Comparison of ENCODE assay signal across 21 cellular contexts in genomic region chr12:122201381-122201780, GRCh38. TPM values are rescaled to one million over a fixed set of nuclear protein-coding genes. Genes with fewer than 3 reads are reported as not detected.
"Had no signal": no experiment of that assay in that cellular context is flagged by ENCODE, and none has a peak within 500 bp of the region (broad histone marks: within the 10 kb centered on the region; RNA-seq: fewer than 3 reads in every experiment).

No MANE protein-coding gene starts in this region.

- H3K36me3 ChIP-seq: colonic mucosa, heart left ventricle had no signal

- H3K36me3 Mint-ChIP-seq: WTC11 had no signal

- DNase-seq: activated CD4-positive, alpha-beta memory T cell treated with anti-CD3 and anti-CD28 coated beads, Interleukin-2, amount 10 ng/mL, durations not matched to agents 7 days and 5 days; activated CD4-positive, alpha-beta T cell treated with anti-CD3 and anti-CD28 coated beads for 4 hours; colonic mucosa; esophagus squamous epithelium; heart left ventricle; left cardiac atrium; retina; stimulated activated CD4-positive, alpha-beta T cell treated with anti-CD3 and anti-CD28 coated beads, Interleukin-4, amount 100 ng/mL, for 1 hour; stimulated activated naive CD4-positive, alpha-beta T cell; T1000; testis; trophoblast cell had no signal

- H3K9me3 Mint-ChIP-seq: activated CD4-positive, alpha-beta memory T cell treated with anti-CD3 and anti-CD28 coated beads, Interleukin-2, amount 10 ng/mL, durations not matched to agents 7 days and 5 days; activated naive CD4-positive, alpha-beta T cell treated with anti-CD3 and anti-CD28 coated beads, Interleukin-2, amount 50 U/mL, for 72 hours; central memory CD8-positive, alpha-beta T cell; WTC11 had no signal

- H3K4me1 ChIP-seq: colonic mucosa, testis had no signal

- H3K27ac Mint-ChIP-seq: activated CD4-positive, alpha-beta memory T cell treated with anti-CD3 and anti-CD28 coated beads, Interleukin-2, amount 10 ng/mL, durations not matched to agents 7 days and 5 days; activated naive CD4-positive, alpha-beta T cell treated with anti-CD3 and anti-CD28 coated beads, Interleukin-2, amount 50 U/mL, for 72 hours; progenitor cell of endocrine pancreas; WTC11 had no signal

- H3K9me3 ChIP-seq: colonic mucosa, esophagus squamous epithelium, heart left ventricle, testis had no signal

- H3K27ac ChIP-seq: colonic mucosa, dorsolateral prefrontal cortex, esophagus squamous epithelium, heart left ventricle, testis had no signal

- H3K4me3 ChIP-seq: colonic mucosa, dorsolateral prefrontal cortex, esophagus squamous epithelium, heart left ventricle, testis had no signal

- H3K27me3 ChIP-seq: testis had no signal

- H3K4me3 Mint-ChIP-seq: activated CD4-positive, alpha-beta memory T cell treated with anti-CD3 and anti-CD28 coated beads, Interleukin-2, amount 10 ng/mL, durations not matched to agents 7 days and 5 days; central memory CD8-positive, alpha-beta T cell; WTC11 had no signal

RNA-seq across cellular contexts. Expression of gene B3GNT4, which starts 2.1 kb away (rescaled TPM):
- total RNA-seq: aorta, heart left ventricle, left cardiac atrium, liver, osteoblast had no signal

RNA-seq across cellular contexts. Expression of gene LRRC43, which starts 18.5 kb away (rescaled TPM):
- total RNA-seq: aorta; T-helper 1 cell treated with Interleukin-12 subunit alpha and Interleukin-12 subunit beta and Interleukin-4 antibody, amounts not matched to agents 30 ng/mL and 1 ng/mL, for 36 hours had no signal

RNA-seq across cellular contexts. Expression of gene IL31, which starts 27.4 kb away (rescaled TPM):
- total RNA-seq: activated CD4-positive, alpha-beta memory T cell treated with anti-CD3 and anti-CD28 coated beads, Interleukin-2, amount 10 ng/mL, durations not matched to agents 7 days and 5 days; aorta; colonic mucosa; dorsolateral prefrontal cortex; esophagus squamous epithelium; heart left ventricle; left cardiac atrium; liver; osteoblast; progenitor cell of endocrine pancreas; T-helper 1 cell treated with Interleukin-12 subunit alpha and Interleukin-12 subunit beta and Interleukin-4 antibody, amounts not matched to agents 30 ng/mL and 1 ng/mL, for 36 hours; testis; WTC11 had no signal
